ENCODE assay signal across 23 cellular contexts in genomic region chr10:122481296-122482056, GRCh38. TPM values are rescaled to one million over a fixed set of nuclear protein-coding genes. Genes with fewer than 3 reads are reported as not detected.
"Had no signal": no experiment of that assay in that cellular context is flagged by ENCODE, and none has a peak within 500 bp of the region (broad histone marks: within the 10 kb centered on the region; RNA-seq: fewer than 3 reads in every experiment).

No MANE protein-coding gene starts in this region.

- H3K27ac ChIP-seq: brain microvascular endothelial cell, Peyer's patch, SK-N-MC had no signal

- FAIRE-seq: TTC549 had no signal

- DNase-seq: activated B cell treated with CpG ODN at 0.5 μM for 24 hours; activated CD4-positive, alpha-beta T cell treated with anti-CD3 and anti-CD28 coated beads for 1 hour; activated CD4-positive, alpha-beta T cell treated with anti-CD3 and anti-CD28 coated beads, Interleukin-2, amount 10 ng/mL, durations not matched to agents 24 days and 14 days; activated CD4-positive, alpha-beta T cell treated with anti-CD3 and anti-CD28 coated beads, Interleukin-2, amount 50 U/mL, for 48 hours; activated CD8-positive, alpha-beta memory T cell treated with anti-CD3 and anti-CD28 coated beads for 24 hours; activated gamma-delta T cell; activated naive CD4-positive, alpha-beta T cell treated with anti-CD3 and anti-CD28 coated beads for 36 hours; activated T-cell treated with anti-CD3 and anti-CD28 coated beads, Interleukin-2, amount 50 U/mL, for 48 hours; amygdala; brain microvascular endothelial cell; MM.1S; NCI-H1105 treated with DMSO at 0.1 percent for 48 hours; NCI-H1436 treated with DMSO at 0.1 percent for 48 hours; NCI-H187; NCI-H2081; NCI-H510A treated with DMSO at 0.1 percent for 48 hours; T-cell; T-helper 2 cell; T1000 had no signal

- ATAC-seq: activated T-helper 17 cell treated with anti-CD3 and anti-CD28 coated beads, Interleukin-2, amount 50 U/mL, for 72 hours; T-cell had no signal

- H3K27me3 ChIP-seq: brain microvascular endothelial cell, Peyer's patch had no signal

- H3K4me3 ChIP-seq: Peyer's patch, SK-N-MC had no signal

- H3K36me3 ChIP-seq: brain microvascular endothelial cell, Peyer's patch had no signal

- H3K9me3 ChIP-seq: Peyer's patch had no signal

RNA-seq across cellular contexts. Expression of gene HTRA1, which starts 20.1 kb away (rescaled TPM):
- total RNA-seq: activated B cell treated with CpG ODN at 0.5 μM for 24 hours; activated CD4-positive, alpha-beta T cell treated with anti-CD3 and anti-CD28 coated beads, Interleukin-2, amount 10 ng/mL, durations not matched to agents 24 days and 14 days; activated naive CD4-positive, alpha-beta T cell treated with anti-CD3 and anti-CD28 coated beads for 36 hours; activated T-helper 17 cell treated with anti-CD3 and anti-CD28 coated beads, Interleukin-2, amount 50 U/mL, for 72 hours had no signal

RNA-seq across cellular contexts. Expression of gene ARMS2, which starts 27.0 kb away (rescaled TPM):
- total RNA-seq: activated B cell treated with CpG ODN at 0.5 μM for 24 hours; activated CD4-positive, alpha-beta T cell treated with anti-CD3 and anti-CD28 coated beads, Interleukin-2, amount 10 ng/mL, durations not matched to agents 24 days and 14 days; activated naive CD4-positive, alpha-beta T cell treated with anti-CD3 and anti-CD28 coated beads for 36 hours; activated T-helper 17 cell treated with anti-CD3 and anti-CD28 coated beads, Interleukin-2, amount 50 U/mL, for 72 hours; Peyer's patch; T-cell had no signal
